17 cellular contexts compared by ENCODE assay signal in the genomic region with DNA sequence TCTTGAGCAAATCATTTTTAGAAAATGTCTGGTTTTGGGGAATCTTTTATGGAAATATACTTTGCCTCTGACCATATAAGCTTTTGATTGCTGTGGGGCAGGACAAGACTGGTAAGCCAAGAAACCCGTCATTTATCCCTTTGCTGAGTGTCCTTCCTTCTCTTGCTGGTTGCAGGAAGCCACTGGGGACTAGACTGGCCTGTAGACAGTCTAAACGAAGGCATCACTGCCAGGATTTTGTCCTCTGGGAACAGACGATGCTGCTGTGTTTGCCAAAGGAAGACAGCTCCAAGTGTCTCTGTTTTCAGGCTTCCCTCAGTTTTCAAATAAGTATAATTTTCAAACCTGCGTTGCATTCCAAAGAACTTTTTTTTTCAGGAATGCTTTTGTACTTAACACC.
"Had no signal": no experiment of that assay in that cellular context is flagged by ENCODE, and none has a peak within 500 bp of the region (broad histone marks: within the 10 kb centered on the region; RNA-seq: fewer than 3 reads in every experiment).

No MANE protein-coding gene starts in this region.

- H3K27ac Mint-ChIP-seq: immature natural killer cell; natural killer cell; stimulated activated naive CD8-positive, alpha-beta T cell treated with anti-CD3 and anti-CD28 coated beads, Interleukin-15, amount 100 ng/mL, for 72 hours had no signal

- H3K9me3 ChIP-seq: pancreas, thyroid gland, vagina had no signal

- H3K9me3 Mint-ChIP-seq: stimulated activated naive CD8-positive, alpha-beta T cell treated with anti-CD3 and anti-CD28 coated beads, Interleukin-15, amount 100 ng/mL, for 72 hours had no signal

- DNase-seq: cerebellar nuclear complex; dorsolateral prefrontal cortex; effector CD4-positive, alpha-beta T cell; hypothalamus; immature natural killer cell; islet precursor cell; natural killer cell; occipital lobe; pancreas; small intestine; stimulated activated CD4-positive, alpha-beta T cell treated with anti-CD3 and anti-CD28 coated beads, Interleukin-1b, Interleukin-23, amount 100 ng/mL, for 48 hours; stimulated activated CD4-positive, alpha-beta T cell treated with anti-CD3 and anti-CD28 coated beads, Interleukin-4, amount 100 ng/mL, for 1 hour; stimulated activated CD8-positive, alpha-beta memory T cell treated with anti-CD3 and anti-CD28 coated beads, Interleukin-4, amount 100 ng/mL, for 48 hours; stimulated activated naive CD4-positive, alpha-beta T cell; stimulated activated naive CD8-positive, alpha-beta T cell treated with anti-CD3 and anti-CD28 coated beads, Interleukin-15, amount 100 ng/mL, for 72 hours; thyroid gland had no signal

- H3K4me1 Mint-ChIP-seq: immature natural killer cell; natural killer cell; stimulated activated naive CD8-positive, alpha-beta T cell treated with anti-CD3 and anti-CD28 coated beads, Interleukin-15, amount 100 ng/mL, for 72 hours had no signal

- H3K27ac ChIP-seq: dorsolateral prefrontal cortex, pancreas, thyroid gland, vagina had no signal

- ATAC-seq: natural killer cell; stimulated activated naive CD8-positive, alpha-beta T cell treated with anti-CD3 and anti-CD28 coated beads, Interleukin-15, amount 100 ng/mL, for 72 hours had no signal

- H3K4me1 ChIP-seq: pancreas, thyroid gland, vagina had no signal

- H3K4me3 Mint-ChIP-seq: immature natural killer cell; natural killer cell; stimulated activated naive CD8-positive, alpha-beta T cell treated with anti-CD3 and anti-CD28 coated beads, Interleukin-15, amount 100 ng/mL, for 72 hours had no signal

- H3K36me3 ChIP-seq: pancreas, thyroid gland, vagina had no signal

- H3K27me3 ChIP-seq: dorsolateral prefrontal cortex, pancreas, thyroid gland, vagina had no signal

- H3K36me3 Mint-ChIP-seq: immature natural killer cell, natural killer cell had no signal

- H3K4me3 ChIP-seq: dorsolateral prefrontal cortex, pancreas, thyroid gland, vagina had no signal
